In the genomic region with DNA sequence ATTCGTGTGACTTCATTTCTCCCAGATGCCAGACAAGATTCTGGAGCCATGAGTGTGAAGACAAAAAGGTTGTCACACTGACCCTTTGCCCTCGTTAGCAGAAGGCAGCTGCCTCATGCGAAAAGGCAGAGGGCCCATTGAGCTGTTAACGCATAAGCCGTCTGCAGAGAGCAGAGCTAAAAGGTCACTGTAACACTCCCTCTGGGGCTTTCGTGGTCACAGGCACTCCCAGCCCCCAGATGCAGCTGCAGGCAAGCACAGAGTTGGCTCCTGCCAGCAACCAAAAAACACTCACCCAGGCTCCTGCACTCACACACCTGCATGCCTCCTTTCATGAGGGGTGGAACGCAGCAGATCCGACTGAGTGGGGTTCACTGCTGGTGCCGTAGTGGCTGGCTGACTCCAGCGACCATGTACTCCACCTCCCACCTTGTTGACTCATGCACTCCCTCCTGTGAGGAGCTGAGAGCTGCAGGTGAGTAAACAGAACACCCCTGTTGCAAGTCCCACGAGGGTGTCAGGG, we compare ENCODE assay signal across 8 cellular contexts.
DNase-seq lines count a peak whose midpoint lies in the region; ATAC-seq and TF ChIP-seq lines count a peak whose summit lies in the region.

No MANE protein-coding gene starts in this region.

- ATAC-seq in HG03108 (IDR thresholded peaks at IDR 0.05; ENCODE audit: unreplicated experiment) = peak; percentile 51

- no peaks in the 10 kb centered on the region for H3K27me3 ChIP-seq in kidney epithelial cell (ENCODE audit: control insufficient read depth, insufficient read depth, low read length)

- no peak for TF ChIP-seq CTCF in GM10266 (IDR thresholded peaks at IDR 0.05; ENCODE audit: control insufficient read depth, insufficient read depth, low read depth, missing control alignments)
- TF ChIP-seq CTCF in kidney epithelial cell (IDR thresholded peaks at IDR 0.05; ENCODE audit: insufficient read depth, low read length, poor library complexity, severe bottlenecking) = no peak

- H3K36me3 ChIP-seq in kidney epithelial cell (ENCODE audit: control insufficient read depth, insufficient read depth, low read length) = no peaks in the 10 kb centered on the region

- H3K4me3 ChIP-seq in kidney epithelial cell (ENCODE audit: low read depth, low read length) = no peak overlapping the region

- DNase-seq in GM10266 (ENCODE audit: extremely low spot score) = peak; percentile 12
- peak; percentile 87 for DNase-seq in NCI-H748 treated with DMSO at 0.1 percent for 48 hours (lab: John Stamatoyannopoulos, UW)
- DNase-seq in kidney epithelial cell (ENCODE audit: low read depth) = peak; percentile 10
- no peak for DNase-seq in GOT3 (lab: John Stamatoyannopoulos, UW)
- DNase-seq in globus pallidus (ENCODE audit: low spot score) = no peak
- no peak for DNase-seq in stimulated activated CD4-positive, alpha-beta T cell treated with anti-CD3 and anti-CD28 coated beads, Interleukin-4, amount 100 ng/mL, for 1 hour
- no peak for DNase-seq in activated CD8-positive, alpha-beta memory T cell treated with anti-CD3 and anti-CD28 coated beads, Interleukin-2, amount 50 U/mL, for 48 hours

Comparison
In these comparisons a context has a peak if more than half of its experiments do, and no peak if none do; other contexts are left out.
1. DNase-seq: peak in GM10266 (single experiment), NCI-H748 treated with DMSO at 0.1 percent for 48 hours (single experiment) and kidney epithelial cell (single experiment); none in GOT3 (single experiment), globus pallidus (single experiment), stimulated activated CD4-positive, alpha-beta T cell treated with anti-CD3 and anti-CD28 coated beads, Interleukin-4, amount 100 ng/mL, for 1 hour (single experiment) and activated CD8-positive, alpha-beta memory T cell treated with anti-CD3 and anti-CD28 coated beads, Interleukin-2, amount 50 U/mL, for 48 hours (single experiment).